Comparison of ENCODE assay signal across 20 cellular contexts in genomic region chr12:45242180-45242579, GRCh38.
"Had no signal": no experiment of that assay in that cellular context is flagged by ENCODE, and none has a peak within 500 bp of the region (broad histone marks: within the 10 kb centered on the region; RNA-seq: fewer than 3 reads in every experiment).

No MANE protein-coding gene starts in this region.

- H3K9ac ChIP-seq: parathyroid adenoma had no signal

- H2AFZ ChIP-seq: parathyroid adenoma had no signal

- H3K27ac ChIP-seq: epithelial cell of prostate, lower lobe of right lung, neutrophil, parathyroid adenoma, testis, upper lobe of right lung had no signal

- H3K27me3 ChIP-seq: neutrophil, testis, upper lobe of right lung had no signal

- H3K4me3 ChIP-seq: coronary artery, lower lobe of right lung, testis, upper lobe of right lung had no signal

- H3K36me3 ChIP-seq: lower lobe of right lung, neutrophil, upper lobe of right lung had no signal

- ATAC-seq: left lobe of liver; lower lobe of right lung; naive thymus-derived CD8-positive, alpha-beta T cell; sciatic nerve; stimulated activated naive B cell treated with anti-CD40 and anti-IgM and Interleukin-4, amounts not matched to agents 10 μg/mL and 1 μg/mL and 100 μg/mL, for 72 hours; upper lobe of right lung had no signal

- DNase-seq: activated CD4-positive, alpha-beta memory T cell treated with anti-CD3 and anti-CD28 coated beads for 36 hours; activated CD4-positive, alpha-beta T cell treated with anti-CD3 and anti-CD28 coated beads for 48 hours; activated naive CD4-positive, alpha-beta T cell treated with Interleukin-2 at 50 U/mL for 16 hours; activated naive CD8-positive, alpha-beta T cell treated with anti-CD3 and anti-CD28 coated beads for 36 hours; activated T-cell treated with anti-CD3 and anti-CD28 coated beads, Interleukin-2, amount 50 U/mL, for 48 hours; cerebellar nuclear complex; endodermal cell; lower lobe of right lung; stimulated activated CD4-positive, alpha-beta T cell treated with anti-CD3 and anti-CD28 coated beads, Interleukin-2, amount 100 ng/mL, for 48 hours; stimulated activated CD8-positive, alpha-beta memory T cell treated with anti-CD3 and anti-CD28 coated beads, Interleukin-4, amount 100 ng/mL, for 48 hours; stimulated activated naive B cell treated with anti-CD40 and anti-IgM and Interleukin-4, amounts not matched to agents 10 μg/mL and 1 μg/mL and 100 μg/mL, for 72 hours; testis; upper lobe of right lung had no signal

- H3K4me1 ChIP-seq: parathyroid adenoma, testis had no signal

- H3K9me3 ChIP-seq: lower lobe of right lung, neutrophil, testis, upper lobe of right lung had no signal
